12 cellular contexts compared by ENCODE assay signal in genomic region chr14:68959035-68959434, GRCh38. TPM values are rescaled to one million over a fixed set of nuclear protein-coding genes. Genes with fewer than 3 reads are reported as not detected.
A peak's percentile ranks its signal among the peaks of the same experiment; 100 is the strongest.
DNase-seq lines count a peak whose midpoint lies in the region; ATAC-seq and TF ChIP-seq lines count a peak whose summit lies in the region.
"Had no signal": no experiment of that assay in that cellular context is flagged by ENCODE, and none has a peak within 500 bp of the region (broad histone marks: within the 10 kb centered on the region; RNA-seq: fewer than 3 reads in every experiment).

No MANE protein-coding gene starts in this region.

- H3K4ac ChIP-seq in mesenchymal stem cell (ENCODE audit: low read depth in 1 of 2, low read length in 2 of 2) = no peak overlapping the region

- H2BK12ac ChIP-seq in mesenchymal stem cell (ENCODE audit: low read length in 2 of 2) = peak overlapping the region in 1 of 2 experiments; percentile 48

- no peak overlapping the region for H2BK120ac ChIP-seq in mesenchymal stem cell (ENCODE audit: low read depth, low read length)

- H4K8ac ChIP-seq in mesenchymal stem cell (ENCODE audit: low read length) = no peak overlapping the region

- H3K27ac ChIP-seq in breast epithelium (peak overlapping the region; percentile 72 to 83), mesenchymal stem cell (ENCODE audit: low read length, poor library complexity, severe bottlenecking) (peak overlapping the region; percentile 15), thyroid gland (peak overlapping the region in 2 of 3 donors; percentile 41 to 46)

- WGBS in mesenchymal stem cell = 65% methylated on average over 4 of the region's 4 CpGs
- WGBS in thyroid gland, 2 donors = 61 to 65% methylated on average over 3 to 4 of the region's 4 CpGs

- H3K4me1 ChIP-seq in breast epithelium = peaks cover 20 to 56% of the 10 kb centered on the region in 2 donors
- H3K4me1 ChIP-seq in mesenchymal stem cell (ENCODE audit: control insufficient read depth, insufficient read depth, low read depth, low read length) = peaks cover 56% of the 10 kb centered on the region
- H3K4me1 ChIP-seq in thyroid gland = peaks cover 4 to 36% of the 10 kb centered on the region in 2 donors

- H3K27me3 ChIP-seq in breast epithelium (no peaks in the 10 kb centered on the region), mesenchymal stem cell (ENCODE audit: control insufficient read depth in 1 of 2, insufficient read depth in 1 of 2, low read length in 2 of 2) (no peaks in the 10 kb centered on the region), thyroid gland (no peaks in the 10 kb centered on the region)

- H3K4me2 ChIP-seq in mesenchymal stem cell (ENCODE audit: low read length, poor library complexity, severe bottlenecking) = no peak overlapping the region

- H3K36me3 Mint-ChIP-seq in activated naive CD4-positive, alpha-beta T cell treated with anti-CD3 and anti-CD28 coated beads for 36 hours (ENCODE audit: low read depth) = no peaks in the 10 kb centered on the region
- peaks cover 19% of the 10 kb centered on the region for H3K36me3 Mint-ChIP-seq in activated naive CD4-positive, alpha-beta T cell treated with anti-CD3 and anti-CD28 coated beads, Interleukin-2, amount 10 ng/mL, durations not matched to agents 7 days and 5 days
- H3K36me3 Mint-ChIP-seq: natural killer cell had no signal

- H2AFZ ChIP-seq in mesenchymal stem cell (ENCODE audit: low read depth, low read length) = no peak overlapping the region

- H3K9me3 ChIP-seq in breast epithelium (no peaks in the 10 kb centered on the region), mesenchymal stem cell (ENCODE audit: control insufficient read depth, low read length) (no peaks in the 10 kb centered on the region), thyroid gland (no peaks in the 10 kb centered on the region)

- no peak overlapping the region for H2AK5ac ChIP-seq in mesenchymal stem cell (ENCODE audit: low read length, severe bottlenecking)

- no peak for ATAC-seq in left colon
- ATAC-seq: natural killer cell had no signal

- H3K4me3 ChIP-seq in breast epithelium (no peak overlapping the region), mesenchymal stem cell (ENCODE audit: insufficient read depth in 1 of 2, low read depth in 1 of 2, low read length in 2 of 2) (no peak overlapping the region), thyroid gland (replicated peaks in 1 of 3) (no peak overlapping the region)

- no peak overlapping the region for H2BK5ac ChIP-seq in mesenchymal stem cell (ENCODE audit: low read depth, low read length, poor library complexity, severe bottlenecking)

- no peaks in the 10 kb centered on the region for H3K9me3 Mint-ChIP-seq in activated naive CD4-positive, alpha-beta T cell treated with anti-CD3 and anti-CD28 coated beads for 36 hours
- H3K9me3 Mint-ChIP-seq in activated naive CD4-positive, alpha-beta T cell treated with anti-CD3 and anti-CD28 coated beads, Interleukin-2, amount 10 ng/mL, durations not matched to agents 7 days and 5 days = no peaks in the 10 kb centered on the region
- H3K9me3 Mint-ChIP-seq: natural killer cell had no signal

- intact Hi-C loops in activated naive CD4-positive, alpha-beta T cell treated with anti-CD3 and anti-CD28 coated beads for 36 hours (cut with micrococcal nuclease) = no loop called here
- intact Hi-C loops in breast epithelium (cut with DNase I; ENCODE audit: low total_unique reads) (no loop called here), thyroid gland (cut with DNase I) (no loop called here), left colon (cut with DNase I, micrococcal nuclease) (no loop called here)

- DNase-seq in activated naive CD4-positive, alpha-beta T cell treated with anti-CD3 and anti-CD28 coated beads for 36 hours = no peak
- no peak for DNase-seq in activated naive CD4-positive, alpha-beta T cell treated with anti-CD3 and anti-CD28 coated beads, Interleukin-2, amount 10 ng/mL, durations not matched to agents 7 days and 5 days
- DNase-seq in breast epithelium (ENCODE audit: low spot score in 2 of 2) (no peak), mesenchymal stem cell (peak; percentile 57), thyroid gland (no peak), DMS153 (lab: John Stamatoyannopoulos, UW) (no peak), left colon (no peak), NCI-H1694 (lab: John Stamatoyannopoulos, UW) (no peak)
- DNase-seq: ACHN, MM.1S, natural killer cell, NCI-H446 treated with DMSO at 0.1 percent for 48 hours had no signal

- no peak overlapping the region for H4K91ac ChIP-seq in mesenchymal stem cell (ENCODE audit: low read length)

- peak overlapping the region; percentile 55 for H3K27ac Mint-ChIP-seq in activated naive CD4-positive, alpha-beta T cell treated with anti-CD3 and anti-CD28 coated beads for 36 hours
- no peak overlapping the region for H3K27ac Mint-ChIP-seq in activated naive CD4-positive, alpha-beta T cell treated with anti-CD3 and anti-CD28 coated beads, Interleukin-2, amount 10 ng/mL, durations not matched to agents 7 days and 5 days
- H3K27ac Mint-ChIP-seq: natural killer cell had no signal

- H3K79me1 ChIP-seq in mesenchymal stem cell (replicated peaks; ENCODE audit: low read length, poor library complexity, severe bottlenecking) = no peaks in the 10 kb centered on the region

- H3K23ac ChIP-seq in mesenchymal stem cell (ENCODE audit: low read length in 2 of 2) = no peak overlapping the region

- CTCF ChIA-PET in activated naive CD4-positive, alpha-beta T cell treated with anti-CD3 and anti-CD28 coated beads for 36 hours (lab: Charles Lee) = interaction anchor here (0.6 to 2.1 kb wide), 4 partner anchors 10 to 51 kb away, joined by 3 to 11 read pairs (median 4); no protein-coding TSS in a partner anchor
- CTCF ChIA-PET in activated naive CD4-positive, alpha-beta T cell treated with anti-CD3 and anti-CD28 coated beads, Interleukin-2, amount 10 ng/mL, durations not matched to agents 7 days and 5 days (lab: Charles Lee) = interaction anchor here (1.0 kb wide), 2 partner anchors 46 to 48 kb away, joined by 3 to 4 read pairs; no protein-coding TSS in a partner anchor

- TF ChIP-seq CTCF in breast epithelium (IDR thresholded peaks at IDR 0.05) = no peak
- no peak for TF ChIP-seq CTCF in thyroid gland (IDR thresholded peaks at IDR 0.05)

- peaks cover 88% of the 10 kb centered on the region for H3K4me1 Mint-ChIP-seq in activated naive CD4-positive, alpha-beta T cell treated with anti-CD3 and anti-CD28 coated beads for 36 hours (ENCODE audit: low read depth)
- H3K4me1 Mint-ChIP-seq in activated naive CD4-positive, alpha-beta T cell treated with anti-CD3 and anti-CD28 coated beads, Interleukin-2, amount 10 ng/mL, durations not matched to agents 7 days and 5 days = peaks cover 53% of the 10 kb centered on the region

- H3K14ac ChIP-seq in mesenchymal stem cell (ENCODE audit: low read length in 2 of 2) = no peak overlapping the region

- peak overlapping the region; percentile 33 for H3K9ac ChIP-seq in mesenchymal stem cell (ENCODE audit: low read length)

- peak overlapping the region in 1 of 2 experiments; percentile 14 for H3K18ac ChIP-seq in mesenchymal stem cell (ENCODE audit: low read depth in 1 of 2, low read length in 2 of 2)

- no peaks in the 10 kb centered on the region for H3K27me3 Mint-ChIP-seq in activated naive CD4-positive, alpha-beta T cell treated with anti-CD3 and anti-CD28 coated beads for 36 hours (ENCODE audit: low read depth)
- peaks cover 3% of the 10 kb centered on the region for H3K27me3 Mint-ChIP-seq in activated naive CD4-positive, alpha-beta T cell treated with anti-CD3 and anti-CD28 coated beads, Interleukin-2, amount 10 ng/mL, durations not matched to agents 7 days and 5 days

- H3K4me3 Mint-ChIP-seq in activated naive CD4-positive, alpha-beta T cell treated with anti-CD3 and anti-CD28 coated beads for 36 hours = no peak overlapping the region
- no peak overlapping the region for H3K4me3 Mint-ChIP-seq in activated naive CD4-positive, alpha-beta T cell treated with anti-CD3 and anti-CD28 coated beads, Interleukin-2, amount 10 ng/mL, durations not matched to agents 7 days and 5 days
- H3K4me3 Mint-ChIP-seq: natural killer cell had no signal

- H3K36me3 ChIP-seq in breast epithelium (no peaks in the 10 kb centered on the region), mesenchymal stem cell (ENCODE audit: control insufficient read depth in 1 of 2, insufficient read depth in 2 of 2, low read depth in 1 of 2, low read length in 2 of 2) (peaks cover 15 to 29% of the 10 kb centered on the region in 2 experiments), thyroid gland (no peaks in the 10 kb centered on the region)

- H2BK15ac ChIP-seq in mesenchymal stem cell (ENCODE audit: low read depth, poor library complexity, severe bottlenecking) = no peak overlapping the region

- TF ChIP-seq POLR2A in breast epithelium (IDR thresholded peaks at IDR 0.05) (no peak), thyroid gland (IDR thresholded peaks at IDR 0.05) (no peak)

RNA-seq across cellular contexts. Expression of gene ACTN1, which starts 20.1 kb away (rescaled TPM):
- 10 to 100 TPM; 79.7 to 80.6 TPM for total RNA-seq in activated naive CD4-positive, alpha-beta T cell treated with anti-CD3 and anti-CD28 coated beads for 36 hours
- total RNA-seq in breast epithelium (100 to 1,000 TPM in 2 of 3 donors, 10 to 100 TPM in 1; 75.0 to 295 (median 290) TPM), thyroid gland (10 to 100 TPM; 48.1 to 90.4 (median 64.8) TPM), left colon (100 to 1,000 TPM in 1 of 2 donors, 10 to 100 TPM in 1; 89.9 to 132 TPM)
- 359 TPM for polyA plus RNA-seq in mesenchymal stem cell (2013, experiment 1 of 2)
- polyA plus RNA-seq in mesenchymal stem cell (2013, experiment 2 of 2) = 344 TPM

Comparison
In these comparisons a context has a peak if more than half of its experiments do, and no peak if none do; other contexts are left out.
1. H3K27ac ChIP-seq: peak in every context shown above with its lines; median percentile 78 in breast epithelium; 44 in thyroid gland; 15 in mesenchymal stem cell.